Comparison of ENCODE assay signal across 3 cellular contexts in genomic region chr10:60254776-60255175, GRCh38.
"Had no signal": no experiment of that assay in that cellular context is flagged by ENCODE, and none has a peak within 500 bp of the region (broad histone marks: within the 10 kb centered on the region; RNA-seq: fewer than 3 reads in every experiment).

No MANE protein-coding gene starts in this region.

- DNase-seq: GDM1, GF-D8 had no signal

- H3K4me3 ChIP-seq: GM12878 had no signal

- ATAC-seq: GM12878 had no signal
